Comparison of ENCODE assay signal across 1 cellular context in genomic region chr6:43516697-43517502, GRCh38.
TF ChIP-seq lines count a peak whose summit lies in the region.

TSS of gene POLR1C (plus strand) at chr6:43517089. CDS start at chr6:43517110, 21 bp downstream.
TSS of gene YIPF3 (minus strand) at chr6:43516926. CDS start at chr6:43516807, 119 bp downstream.

TF ChIP-seq in HCT116, 20 proteins besides CTCF, POLR2A, EP300 and RAD21 (continued from another document):
- TF ChIP-seq EGR1 (IDR thresholded peaks at IDR 0.05; ENCODE audit: low read depth) (peak; percentile 97), YY1 (IDR thresholded peaks at IDR 0.05; ENCODE audit: extremely low read depth, insufficient replicate concordance, low read depth, low read length) (peak; percentile 96), ZNF274 (IDR thresholded peaks at IDR 0.05; ENCODE audit: low read depth, low read length) (no peak), SIN3A (IDR thresholded peaks at IDR 0.05; ENCODE audit: low read depth) (peak; percentile 98), EZH2 (IDR thresholded peaks at IDR 0.05) (no peak), POLR2AphosphoS5 (IDR thresholded peaks at IDR 0.05; ENCODE audit: low read depth, low read length) (peak; percentile 99), TCF7L2 (IDR thresholded peaks at IDR 0.05; ENCODE audit: borderline replicate concordance, extremely low read depth, insufficient read depth, insufficient read length) (peak; percentile 65), ELF1 (IDR thresholded peaks at IDR 0.05; ENCODE audit: borderline replicate concordance, low read depth) (no peak; the same call in 1 of the 2 replicates), MAX (IDR thresholded peaks at IDR 0.05) (peak; percentile 98), SRF (IDR thresholded peaks at IDR 0.05; ENCODE audit: low read depth) (no peak), ATF3 (IDR thresholded peaks at IDR 0.05) (no peak), ZFX (IDR thresholded peaks at IDR 0.05) (peak; percentile 64), EZH2phosphoT487 (IDR thresholded peaks at IDR 0.05; ENCODE audit: borderline replicate concordance) (no peak)
